2 cellular contexts compared by ENCODE assay signal in the genomic region with DNA sequence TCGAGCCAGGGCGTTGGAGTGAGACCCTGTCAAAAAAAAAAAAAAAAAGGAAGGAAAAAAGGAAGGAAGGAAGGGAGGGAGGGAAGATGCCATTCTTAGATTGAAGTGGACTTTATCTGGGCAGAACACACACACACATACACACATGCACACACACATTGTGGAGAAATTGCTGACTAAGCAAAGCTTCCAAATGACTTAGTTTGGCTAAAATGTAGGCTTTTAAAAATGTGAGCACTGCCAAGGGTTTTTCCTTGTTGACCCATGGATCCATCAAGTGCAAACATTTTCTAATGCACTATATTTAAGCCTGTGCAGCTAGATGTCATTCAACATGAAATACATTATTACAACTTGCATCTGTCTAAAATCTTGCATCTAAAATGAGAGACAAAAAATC.
TF ChIP-seq lines count a peak whose summit lies in the region.

No MANE protein-coding gene starts in this region.

TF ChIP-seq in K562, 482 proteins besides CTCF, POLR2A, EP300 and RAD21 (continues in another document):
- TF ChIP-seq SMAD3 (CRISPR knock-in tag; conservative IDR thresholded peaks at IDR 0.05) (no peak), C11orf30 (IDR thresholded peaks at IDR 0.05; ENCODE audit: low read depth) (peak; percentile 97), FOXJ3 (CRISPR knock-in tag; IDR thresholded peaks at IDR 0.05) (no peak), FOSL1 (tag; conservative IDR thresholded peaks at IDR 0.05) (no peak), BRD4 (IDR thresholded peaks at IDR 0.05) (no peak), ZFX (CRISPR knock-in tag; IDR thresholded peaks at IDR 0.05) (no peak), SMAD2 (IDR thresholded peaks at IDR 0.05; ENCODE audit: low read depth, low read length) (no peak), SMAD4 (CRISPR knock-in tag; conservative IDR thresholded peaks at IDR 0.05) (no peak), FOXK2 (conservative IDR thresholded peaks at IDR 0.05 in 1 of 2, IDR thresholded peaks at IDR 0.05 in 1 of 2; ENCODE audit: low read depth in 2 of 2) (no peak), PHF8 (IDR thresholded peaks at IDR 0.05; ENCODE audit: borderline replicate concordance, low read length) (no peak), RBM39 (optimal IDR thresholded peaks at IDR 0.05; ENCODE audit: low read depth, low read length) (no peak), CCNT2 (IDR thresholded peaks at IDR 0.05; ENCODE audit: borderline replicate concordance, extremely low read depth, insufficient read length, low read depth, low read length) (no peak), ZNF316 (IDR thresholded peaks at IDR 0.05) (peak; percentile 99), ZNF589 (CRISPR knock-in tag; IDR thresholded peaks at IDR 0.05; ENCODE audit: low read depth) (no peak)
- TF ChIP-seq, protein P1, sequence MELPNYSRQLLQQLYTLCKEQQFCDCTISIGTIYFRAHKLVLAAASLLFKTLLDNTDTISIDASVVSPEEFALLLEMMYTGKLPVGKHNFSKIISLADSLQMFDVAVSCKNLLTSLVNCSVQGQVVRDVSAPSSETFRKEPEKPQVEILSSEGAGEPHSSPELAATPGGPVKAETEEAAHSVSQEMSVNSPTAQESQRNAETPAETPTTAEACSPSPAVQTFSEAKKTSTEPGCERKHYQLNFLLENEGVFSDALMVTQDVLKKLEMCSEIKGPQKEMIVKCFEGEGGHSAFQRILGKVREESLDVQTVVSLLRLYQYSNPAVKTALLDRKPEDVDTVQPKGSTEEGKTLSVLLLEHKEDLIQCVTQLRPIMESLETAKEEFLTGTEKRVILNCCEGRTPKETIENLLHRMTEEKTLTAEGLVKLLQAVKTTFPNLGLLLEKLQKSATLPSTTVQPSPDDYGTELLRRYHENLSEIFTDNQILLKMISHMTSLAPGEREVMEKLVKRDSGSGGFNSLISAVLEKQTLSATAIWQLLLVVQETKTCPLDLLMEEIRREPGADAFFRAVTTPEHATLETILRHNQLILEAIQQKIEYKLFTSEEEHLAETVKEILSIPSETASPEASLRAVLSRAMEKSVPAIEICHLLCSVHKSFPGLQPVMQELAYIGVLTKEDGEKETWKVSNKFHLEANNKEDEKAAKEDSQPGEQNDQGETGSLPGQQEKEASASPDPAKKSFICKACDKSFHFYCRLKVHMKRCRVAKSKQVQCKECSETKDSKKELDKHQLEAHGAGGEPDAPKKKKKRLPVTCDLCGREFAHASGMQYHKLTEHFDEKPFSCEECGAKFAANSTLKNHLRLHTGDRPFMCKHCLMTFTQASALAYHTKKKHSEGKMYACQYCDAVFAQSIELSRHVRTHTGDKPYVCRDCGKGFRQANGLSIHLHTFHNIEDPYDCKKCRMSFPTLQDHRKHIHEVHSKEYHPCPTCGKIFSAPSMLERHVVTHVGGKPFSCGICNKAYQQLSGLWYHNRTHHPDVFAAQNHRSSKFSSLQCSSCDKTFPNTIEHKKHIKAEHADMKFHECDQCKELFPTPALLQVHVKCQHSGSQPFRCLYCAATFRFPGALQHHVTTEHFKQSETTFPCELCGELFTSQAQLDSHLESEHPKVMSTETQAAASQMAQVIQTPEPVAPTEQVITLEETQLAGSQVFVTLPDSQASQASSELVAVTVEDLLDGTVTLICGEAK (IDR thresholded peaks at IDR 0.05) = no peak
- TF ChIP-seq, protein P1 (CRISPR knock-in tag; IDR thresholded peaks at IDR 0.05) = no peak
- TF ChIP-seq, protein P2, sequence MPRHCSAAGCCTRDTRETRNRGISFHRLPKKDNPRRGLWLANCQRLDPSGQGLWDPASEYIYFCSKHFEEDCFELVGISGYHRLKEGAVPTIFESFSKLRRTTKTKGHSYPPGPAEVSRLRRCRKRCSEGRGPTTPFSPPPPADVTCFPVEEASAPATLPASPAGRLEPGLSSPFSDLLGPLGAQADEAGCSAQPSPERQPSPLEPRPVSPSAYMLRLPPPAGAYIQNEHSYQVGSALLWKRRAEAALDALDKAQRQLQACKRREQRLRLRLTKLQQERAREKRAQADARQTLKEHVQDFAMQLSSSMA (CRISPR knock-in tag; IDR thresholded peaks at IDR 0.05) = no peak
- TF ChIP-seq, protein P3, sequence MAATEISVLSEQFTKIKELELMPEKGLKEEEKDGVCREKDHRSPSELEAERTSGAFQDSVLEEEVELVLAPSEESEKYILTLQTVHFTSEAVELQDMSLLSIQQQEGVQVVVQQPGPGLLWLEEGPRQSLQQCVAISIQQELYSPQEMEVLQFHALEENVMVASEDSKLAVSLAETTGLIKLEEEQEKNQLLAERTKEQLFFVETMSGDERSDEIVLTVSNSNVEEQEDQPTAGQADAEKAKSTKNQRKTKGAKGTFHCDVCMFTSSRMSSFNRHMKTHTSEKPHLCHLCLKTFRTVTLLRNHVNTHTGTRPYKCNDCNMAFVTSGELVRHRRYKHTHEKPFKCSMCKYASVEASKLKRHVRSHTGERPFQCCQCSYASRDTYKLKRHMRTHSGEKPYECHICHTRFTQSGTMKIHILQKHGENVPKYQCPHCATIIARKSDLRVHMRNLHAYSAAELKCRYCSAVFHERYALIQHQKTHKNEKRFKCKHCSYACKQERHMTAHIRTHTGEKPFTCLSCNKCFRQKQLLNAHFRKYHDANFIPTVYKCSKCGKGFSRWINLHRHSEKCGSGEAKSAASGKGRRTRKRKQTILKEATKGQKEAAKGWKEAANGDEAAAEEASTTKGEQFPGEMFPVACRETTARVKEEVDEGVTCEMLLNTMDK (IDR thresholded peaks at IDR 0.05; ENCODE audit: borderline replicate concordance, insufficient read depth, low read depth, low read length, poor library complexity, severe bottlenecking) = no peak

TF ChIP-seq in HepG2, 621 proteins besides CTCF, POLR2A, EP300 and RAD21 (continues in another document):
- TF ChIP-seq FOXK2 (IDR thresholded peaks at IDR 0.05) (no peak), ZBTB38 (CRISPR knock-in tag; IDR thresholded peaks at IDR 0.05) (no peak), SMAD3 (CRISPR knock-in tag; IDR thresholded peaks at IDR 0.05) (no peak), TP53 (CRISPR knock-in tag; conservative IDR thresholded peaks at IDR 0.05) (no peak), CCDC6 (CRISPR knock-in tag; IDR thresholded peaks at IDR 0.05) (0 out of 2 replicates have a peak, but pooled peaks have one; percentile 17), MAFG (CRISPR knock-in tag; IDR thresholded peaks at IDR 0.05) (peak; percentile 83), ZNF775 (CRISPR knock-in tag; IDR thresholded peaks at IDR 0.05; ENCODE audit: borderline replicate concordance) (no peak)
- TF ChIP-seq, protein P4, sequence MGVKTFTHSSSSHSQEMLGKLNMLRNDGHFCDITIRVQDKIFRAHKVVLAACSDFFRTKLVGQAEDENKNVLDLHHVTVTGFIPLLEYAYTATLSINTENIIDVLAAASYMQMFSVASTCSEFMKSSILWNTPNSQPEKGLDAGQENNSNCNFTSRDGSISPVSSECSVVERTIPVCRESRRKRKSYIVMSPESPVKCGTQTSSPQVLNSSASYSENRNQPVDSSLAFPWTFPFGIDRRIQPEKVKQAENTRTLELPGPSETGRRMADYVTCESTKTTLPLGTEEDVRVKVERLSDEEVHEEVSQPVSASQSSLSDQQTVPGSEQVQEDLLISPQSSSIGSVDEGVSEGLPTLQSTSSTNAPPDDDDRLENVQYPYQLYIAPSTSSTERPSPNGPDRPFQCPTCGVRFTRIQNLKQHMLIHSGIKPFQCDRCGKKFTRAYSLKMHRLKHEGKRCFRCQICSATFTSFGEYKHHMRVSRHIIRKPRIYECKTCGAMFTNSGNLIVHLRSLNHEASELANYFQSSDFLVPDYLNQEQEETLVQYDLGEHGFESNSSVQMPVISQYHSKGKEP (CRISPR knock-in tag; IDR thresholded peaks at IDR 0.05) = no peak
- TF ChIP-seq, protein P5, sequence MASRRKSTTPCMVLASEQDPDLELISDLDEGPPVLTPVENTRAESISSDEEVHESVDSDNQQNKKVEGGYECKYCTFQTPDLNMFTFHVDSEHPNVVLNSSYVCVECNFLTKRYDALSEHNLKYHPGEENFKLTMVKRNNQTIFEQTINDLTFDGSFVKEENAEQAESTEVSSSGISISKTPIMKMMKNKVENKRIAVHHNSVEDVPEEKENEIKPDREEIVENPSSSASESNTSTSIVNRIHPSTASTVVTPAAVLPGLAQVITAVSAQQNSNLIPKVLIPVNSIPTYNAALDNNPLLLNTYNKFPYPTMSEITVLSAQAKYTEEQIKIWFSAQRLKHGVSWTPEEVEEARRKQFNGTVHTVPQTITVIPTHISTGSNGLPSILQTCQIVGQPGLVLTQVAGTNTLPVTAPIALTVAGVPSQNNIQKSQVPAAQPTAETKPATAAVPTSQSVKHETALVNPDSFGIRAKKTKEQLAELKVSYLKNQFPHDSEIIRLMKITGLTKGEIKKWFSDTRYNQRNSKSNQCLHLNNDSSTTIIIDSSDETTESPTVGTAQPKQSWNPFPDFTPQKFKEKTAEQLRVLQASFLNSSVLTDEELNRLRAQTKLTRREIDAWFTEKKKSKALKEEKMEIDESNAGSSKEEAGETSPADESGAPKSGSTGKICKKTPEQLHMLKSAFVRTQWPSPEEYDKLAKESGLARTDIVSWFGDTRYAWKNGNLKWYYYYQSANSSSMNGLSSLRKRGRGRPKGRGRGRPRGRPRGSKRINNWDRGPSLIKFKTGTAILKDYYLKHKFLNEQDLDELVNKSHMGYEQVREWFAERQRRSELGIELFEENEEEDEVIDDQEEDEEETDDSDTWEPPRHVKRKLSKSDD (CRISPR knock-in tag; IDR thresholded peaks at IDR 0.05; ENCODE audit: low read depth) = no peak
- TF ChIP-seq, protein P6, sequence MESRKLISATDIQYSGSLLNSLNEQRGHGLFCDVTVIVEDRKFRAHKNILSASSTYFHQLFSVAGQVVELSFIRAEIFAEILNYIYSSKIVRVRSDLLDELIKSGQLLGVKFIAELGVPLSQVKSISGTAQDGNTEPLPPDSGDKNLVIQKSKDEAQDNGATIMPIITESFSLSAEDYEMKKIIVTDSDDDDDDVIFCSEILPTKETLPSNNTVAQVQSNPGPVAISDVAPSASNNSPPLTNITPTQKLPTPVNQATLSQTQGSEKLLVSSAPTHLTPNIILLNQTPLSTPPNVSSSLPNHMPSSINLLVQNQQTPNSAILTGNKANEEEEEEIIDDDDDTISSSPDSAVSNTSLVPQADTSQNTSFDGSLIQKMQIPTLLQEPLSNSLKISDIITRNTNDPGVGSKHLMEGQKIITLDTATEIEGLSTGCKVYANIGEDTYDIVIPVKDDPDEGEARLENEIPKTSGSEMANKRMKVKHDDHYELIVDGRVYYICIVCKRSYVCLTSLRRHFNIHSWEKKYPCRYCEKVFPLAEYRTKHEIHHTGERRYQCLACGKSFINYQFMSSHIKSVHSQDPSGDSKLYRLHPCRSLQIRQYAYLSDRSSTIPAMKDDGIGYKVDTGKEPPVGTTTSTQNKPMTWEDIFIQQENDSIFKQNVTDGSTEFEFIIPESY (CRISPR knock-in tag; IDR thresholded peaks at IDR 0.05) = no peak
- TF ChIP-seq, protein P7, sequence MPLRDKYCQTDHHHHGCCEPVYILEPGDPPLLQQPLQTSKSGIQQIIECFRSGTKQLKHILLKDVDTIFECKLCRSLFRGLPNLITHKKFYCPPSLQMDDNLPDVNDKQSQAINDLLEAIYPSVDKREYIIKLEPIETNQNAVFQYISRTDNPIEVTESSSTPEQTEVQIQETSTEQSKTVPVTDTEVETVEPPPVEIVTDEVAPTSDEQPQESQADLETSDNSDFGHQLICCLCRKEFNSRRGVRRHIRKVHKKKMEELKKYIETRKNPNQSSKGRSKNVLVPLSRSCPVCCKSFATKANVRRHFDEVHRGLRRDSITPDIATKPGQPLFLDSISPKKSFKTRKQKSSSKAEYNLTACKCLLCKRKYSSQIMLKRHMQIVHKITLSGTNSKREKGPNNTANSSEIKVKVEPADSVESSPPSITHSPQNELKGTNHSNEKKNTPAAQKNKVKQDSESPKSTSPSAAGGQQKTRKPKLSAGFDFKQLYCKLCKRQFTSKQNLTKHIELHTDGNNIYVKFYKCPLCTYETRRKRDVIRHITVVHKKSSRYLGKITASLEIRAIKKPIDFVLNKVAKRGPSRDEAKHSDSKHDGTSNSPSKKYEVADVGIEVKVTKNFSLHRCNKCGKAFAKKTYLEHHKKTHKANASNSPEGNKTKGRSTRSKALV (CRISPR knock-in tag; IDR thresholded peaks at IDR 0.05) = no peak
- TF ChIP-seq, protein P8, sequence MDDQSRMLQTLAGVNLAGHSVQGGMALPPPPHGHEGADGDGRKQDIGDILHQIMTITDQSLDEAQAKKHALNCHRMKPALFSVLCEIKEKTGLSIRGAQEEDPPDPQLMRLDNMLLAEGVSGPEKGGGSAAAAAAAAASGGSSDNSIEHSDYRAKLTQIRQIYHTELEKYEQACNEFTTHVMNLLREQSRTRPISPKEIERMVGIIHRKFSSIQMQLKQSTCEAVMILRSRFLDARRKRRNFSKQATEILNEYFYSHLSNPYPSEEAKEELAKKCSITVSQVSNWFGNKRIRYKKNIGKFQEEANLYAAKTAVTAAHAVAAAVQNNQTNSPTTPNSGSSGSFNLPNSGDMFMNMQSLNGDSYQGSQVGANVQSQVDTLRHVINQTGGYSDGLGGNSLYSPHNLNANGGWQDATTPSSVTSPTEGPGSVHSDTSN (CRISPR knock-in tag; IDR thresholded peaks at IDR 0.05; ENCODE audit: borderline replicate concordance) = no peak
- TF ChIP-seq, protein P9, sequence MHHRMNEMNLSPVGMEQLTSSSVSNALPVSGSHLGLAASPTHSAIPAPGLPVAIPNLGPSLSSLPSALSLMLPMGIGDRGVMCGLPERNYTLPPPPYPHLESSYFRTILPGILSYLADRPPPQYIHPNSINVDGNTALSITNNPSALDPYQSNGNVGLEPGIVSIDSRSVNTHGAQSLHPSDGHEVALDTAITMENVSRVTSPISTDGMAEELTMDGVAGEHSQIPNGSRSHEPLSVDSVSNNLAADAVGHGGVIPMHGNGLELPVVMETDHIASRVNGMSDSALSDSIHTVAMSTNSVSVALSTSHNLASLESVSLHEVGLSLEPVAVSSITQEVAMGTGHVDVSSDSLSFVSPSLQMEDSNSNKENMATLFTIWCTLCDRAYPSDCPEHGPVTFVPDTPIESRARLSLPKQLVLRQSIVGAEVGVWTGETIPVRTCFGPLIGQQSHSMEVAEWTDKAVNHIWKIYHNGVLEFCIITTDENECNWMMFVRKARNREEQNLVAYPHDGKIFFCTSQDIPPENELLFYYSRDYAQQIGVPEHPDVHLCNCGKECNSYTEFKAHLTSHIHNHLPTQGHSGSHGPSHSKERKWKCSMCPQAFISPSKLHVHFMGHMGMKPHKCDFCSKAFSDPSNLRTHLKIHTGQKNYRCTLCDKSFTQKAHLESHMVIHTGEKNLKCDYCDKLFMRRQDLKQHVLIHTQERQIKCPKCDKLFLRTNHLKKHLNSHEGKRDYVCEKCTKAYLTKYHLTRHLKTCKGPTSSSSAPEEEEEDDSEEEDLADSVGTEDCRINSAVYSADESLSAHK (CRISPR knock-in tag; IDR thresholded peaks at IDR 0.05; ENCODE audit: borderline replicate concordance) = no peak
